Comparison of ENCODE assay signal across 9 cellular contexts in genomic region chr1:205746757-205747412, GRCh38. TPM values are rescaled to one million over a fixed set of nuclear protein-coding genes. Genes with fewer than 3 reads are reported as not detected.
DNase-seq lines count a peak whose midpoint lies in the region; ATAC-seq and TF ChIP-seq lines count a peak whose summit lies in the region.
"Had no signal": no experiment of that assay in that cellular context is flagged by ENCODE, and none has a peak within 500 bp of the region (broad histone marks: within the 10 kb centered on the region; RNA-seq: fewer than 3 reads in every experiment).

No MANE protein-coding gene starts in this region.

- peaks cover 40 to 70% (median 50%) of the 10 kb centered on the region in 4 donors for H3K4me1 Mint-ChIP-seq in CD4-positive, CD25-positive, alpha-beta regulatory T cell
- peaks cover 45% of the 10 kb centered on the region for H3K4me1 Mint-ChIP-seq in chondrocyte (ENCODE audit: low read depth)
- peaks cover 35 to 77% (median 61%) of the 10 kb centered on the region in 7 donors for H3K4me1 Mint-ChIP-seq in naive thymus-derived CD4-positive, alpha-beta T cell

- H3K36me3 ChIP-seq in CD4-positive, CD25-positive, alpha-beta regulatory T cell (ENCODE audit: control insufficient read depth, insufficient read depth, low read length), result no peaks in the 10 kb centered on the region
- peaks cover 4% of the 10 kb centered on the region; the same call in 1 of the 2 replicates for H3K36me3 ChIP-seq in Karpas-422 (ENCODE audit: insufficient read depth, low read length)
- H3K36me3 ChIP-seq in naive thymus-derived CD4-positive, alpha-beta T cell (ENCODE audit: control insufficient read depth in 2 of 3, insufficient read depth in 3 of 3, low read length in 3 of 3), result peaks cover 0 to 6% (median 0%) of the 10 kb centered on the region in 3 experiments

- H2AFZ ChIP-seq in Karpas-422 (ENCODE audit: low read length), result no peak overlapping the region

- H3K9me2 ChIP-seq in Karpas-422 (replicated peaks; ENCODE audit: insufficient read depth, low read length), result no peaks in the 10 kb centered on the region

- CTCF ChIA-PET in naive thymus-derived CD4-positive, alpha-beta T cell (lab: Charles Lee), result interaction anchor here (0.6 to 1.5 kb wide), 4 partner anchors 25 to 1082 kb away, joined by 3 to 4 read pairs (median 3); no protein-coding TSS in a partner anchor

- POLR2A ChIA-PET in naive thymus-derived CD4-positive, alpha-beta T cell (lab: Charles Lee), result interaction anchor here (0.7 to 1.5 kb wide), 5 partner anchors 8 to 118 kb away, joined by 3 to 8 read pairs (median 5); no protein-coding TSS in a partner anchor

- H3K4me3 ChIP-seq in CD4-positive, CD25-positive, alpha-beta regulatory T cell (ENCODE audit: low read depth, low read length), result peak overlapping the region; percentile 96
- no peak overlapping the region for H3K4me3 ChIP-seq in Karpas-422 (ENCODE audit: low read length)
- H3K4me3 ChIP-seq in naive thymus-derived CD4-positive, alpha-beta T cell (ENCODE audit: low read length), result no peak overlapping the region

- H3K27me3 ChIP-seq in CD4-positive, CD25-positive, alpha-beta regulatory T cell (ENCODE audit: control insufficient read depth, insufficient read depth, low read length), result no peaks in the 10 kb centered on the region
- no peaks in the 10 kb centered on the region for H3K27me3 ChIP-seq in Karpas-422 (ENCODE audit: low read length)
- H3K27me3 ChIP-seq in naive thymus-derived CD4-positive, alpha-beta T cell (ENCODE audit: control insufficient read depth in 2 of 2, insufficient read depth in 2 of 2, low read length in 2 of 2), result no peaks in the 10 kb centered on the region

- ATAC-seq in CD4-positive, CD25-positive, alpha-beta regulatory T cell (ENCODE audit: low read depth in 2 of 2), result no peak
- no peak for ATAC-seq in naive thymus-derived CD4-positive, alpha-beta T cell

- no peak for DNase-seq in CD4-positive, CD25-positive, alpha-beta regulatory T cell
- DNase-seq in Karpas-422 (peak; percentile 42), chondrocyte (ENCODE audit: low spot score) (no peak), globus pallidus (ENCODE audit: low spot score) (no peak), HuH-7.5 (ENCODE audit: low spot score) (no peak), DMS114 treated with DMSO at 0.1 percent for 48 hours (lab: John Stamatoyannopoulos, UW; ENCODE audit: unreplicated experiment) (no peak), NCI-H1436 (lab: John Stamatoyannopoulos, UW) (no peak)
- DNase-seq in naive thymus-derived CD4-positive, alpha-beta T cell, result no peak
- DNase-seq: NCI-H2081 had no signal

- H3K36me3 Mint-ChIP-seq in CD4-positive, CD25-positive, alpha-beta regulatory T cell, result peaks cover 5% of the 10 kb centered on the region
- H3K36me3 Mint-ChIP-seq in chondrocyte (ENCODE audit: low read depth), result no peaks in the 10 kb centered on the region
- peaks cover 0 to 12% (median 4%) of the 10 kb centered on the region in 5 donors for H3K36me3 Mint-ChIP-seq in naive thymus-derived CD4-positive, alpha-beta T cell

- H4K20me1 ChIP-seq in Karpas-422 (ENCODE audit: insufficient read depth, low read depth, low read length), result peaks cover 13% of the 10 kb centered on the region

- intact Hi-C loops in naive thymus-derived CD4-positive, alpha-beta T cell (cut with micrococcal nuclease), result loop anchor here (5.0 to 10.0 kb wide), 3 partner anchors 65 to 1335 kb away; partner anchors contain the start of genes PPP1R15B (in 1 of the 2) and SLC41A1 (in 1 of the 2)

- H3K79me2 ChIP-seq in Karpas-422 (ENCODE audit: low read length), result peaks cover 77% of the 10 kb centered on the region

- H3K4me2 ChIP-seq in Karpas-422 (ENCODE audit: low read depth, low read length, poor library complexity, severe bottlenecking), result peak overlapping the region; percentile 89

- H3K27ac ChIP-seq in CD4-positive, CD25-positive, alpha-beta regulatory T cell (ENCODE audit: insufficient read depth, low read length, poor library complexity, severe bottlenecking), result peak overlapping the region; percentile 97
- H3K27ac ChIP-seq in Karpas-422 (ENCODE audit: low read length), result peak overlapping the region; percentile 6; the same call in 1 of the 2 replicates
- no peak overlapping the region for H3K27ac ChIP-seq in naive thymus-derived CD4-positive, alpha-beta T cell (ENCODE audit: low read depth, low read length)

- H3K9me3 ChIP-seq in CD4-positive, CD25-positive, alpha-beta regulatory T cell (ENCODE audit: control insufficient read depth in 2 of 2, low read length in 2 of 2), result no peaks in the 10 kb centered on the region
- H3K9me3 ChIP-seq in Karpas-422 (ENCODE audit: low read length), result no peaks in the 10 kb centered on the region
- no peaks in the 10 kb centered on the region for H3K9me3 ChIP-seq in naive thymus-derived CD4-positive, alpha-beta T cell (ENCODE audit: control insufficient read depth in 2 of 3, low read length in 3 of 3)

- no peak overlapping the region for H3K9ac ChIP-seq in Karpas-422 (ENCODE audit: low read length)

- peak overlapping the region in 1 of 3 donors; percentile 93 for H3K27ac Mint-ChIP-seq in CD4-positive, CD25-positive, alpha-beta regulatory T cell
- peak overlapping the region; percentile 63 for H3K27ac Mint-ChIP-seq in chondrocyte (ENCODE audit: unreplicated experiment)
- H3K27ac Mint-ChIP-seq in naive thymus-derived CD4-positive, alpha-beta T cell, result peak overlapping the region in 5 of 9 donors; percentile 11 to 97 (median 62)

- peaks cover 0 to 1% (median 0%) of the 10 kb centered on the region in 7 donors for H3K9me3 Mint-ChIP-seq in CD4-positive, CD25-positive, alpha-beta regulatory T cell
- H3K9me3 Mint-ChIP-seq in chondrocyte (ENCODE audit: low read depth), result no peaks in the 10 kb centered on the region
- peaks cover 0 to 4% (median 0%) of the 10 kb centered on the region in 11 donors for H3K9me3 Mint-ChIP-seq in naive thymus-derived CD4-positive, alpha-beta T cell

- peak overlapping the region; percentile 29 to 100 (median 62) for H3K4me3 Mint-ChIP-seq in CD4-positive, CD25-positive, alpha-beta regulatory T cell
- peak overlapping the region; percentile 29 for H3K4me3 Mint-ChIP-seq in chondrocyte (ENCODE audit: unreplicated experiment)
- H3K4me3 Mint-ChIP-seq in naive thymus-derived CD4-positive, alpha-beta T cell, result peak overlapping the region; percentile 2 to 99 (median 53)

- H3K4me1 ChIP-seq in CD4-positive, CD25-positive, alpha-beta regulatory T cell (ENCODE audit: control insufficient read depth, insufficient read depth, low read length, poor library complexity, severe bottlenecking), result peaks cover 37% of the 10 kb centered on the region
- peaks cover 69% of the 10 kb centered on the region for H3K4me1 ChIP-seq in Karpas-422 (ENCODE audit: low read length)
- peaks cover 6 to 10% of the 10 kb centered on the region in 2 donors for H3K4me1 ChIP-seq in naive thymus-derived CD4-positive, alpha-beta T cell (ENCODE audit: control insufficient read depth in 2 of 2, insufficient read depth in 2 of 2, low read length in 2 of 2)

- no peak for TF ChIP-seq CTCF in chondrocyte (IDR thresholded peaks at IDR 0.05)

- peaks cover 12% of the 10 kb centered on the region for H3K27me3 Mint-ChIP-seq in CD4-positive, CD25-positive, alpha-beta regulatory T cell
- H3K27me3 Mint-ChIP-seq in chondrocyte (ENCODE audit: low read depth), result no peaks in the 10 kb centered on the region
- H3K27me3 Mint-ChIP-seq in naive thymus-derived CD4-positive, alpha-beta T cell, result peaks cover 0 to 3% (median 0%) of the 10 kb centered on the region in 5 donors

RNA-seq across cellular contexts. Expression of gene NUCKS1, which starts 3.1 kb away (rescaled TPM):
- 72.0 TPM for total RNA-seq in CD4-positive, CD25-positive, alpha-beta regulatory T cell
- 10 to 100 TPM; 12.9 to 15.8 (median 13.3) TPM for polyA plus RNA-seq in CD4-positive, CD25-positive, alpha-beta regulatory T cell
- total RNA-seq in Karpas-422 (2014; rRNA removed; shearing (Covaris generic); ENCODE audit: low replicate concordance), result 36.4 and 56.9 TPM in 2 replicates
- 189 to 223 TPM (median 203 TPM) in 3 replicates for total RNA-seq in chondrocyte
- total RNA-seq in naive thymus-derived CD4-positive, alpha-beta T cell, result 100 to 1,000 TPM in 4 of 5 experiments, 10 to 100 TPM in 1; 70.4 to 164 (median 122) TPM
- 10 to 100 TPM; 12.5 to 18.7 TPM for polyA plus RNA-seq in naive thymus-derived CD4-positive, alpha-beta T cell

RNA-seq across cellular contexts. Expression of gene RAB29, which starts 28.4 kb away (rescaled TPM):
- total RNA-seq in CD4-positive, CD25-positive, alpha-beta regulatory T cell, result 37.0 TPM
- polyA plus RNA-seq in CD4-positive, CD25-positive, alpha-beta regulatory T cell, result 100 to 1,000 TPM in 1 of 4 donors, 10 to 100 TPM in 3; 94.9 to 119 (median 98.6) TPM
- 3.1 and 3.6 TPM in 2 replicates for total RNA-seq in Karpas-422 (2014; rRNA removed; shearing (Covaris generic); ENCODE audit: low replicate concordance)
- 17.6 to 27.4 TPM (median 25.5 TPM) in 3 replicates for total RNA-seq in chondrocyte
- total RNA-seq in naive thymus-derived CD4-positive, alpha-beta T cell, result 10 to 100 TPM; 23.9 to 55.5 (median 45.9) TPM
- 10 to 100 TPM; 57.3 to 76.6 TPM for polyA plus RNA-seq in naive thymus-derived CD4-positive, alpha-beta T cell
